ENCODE assay signal across 14 cellular contexts in genomic region chr12:34396861-34397590, GRCh38.
DNase-seq lines count a peak whose midpoint lies in the region; ATAC-seq and TF ChIP-seq lines count a peak whose summit lies in the region.
"Had no signal": no experiment of that assay in that cellular context is flagged by ENCODE, and none has a peak within 500 bp of the region (broad histone marks: within the 10 kb centered on the region; RNA-seq: fewer than 3 reads in every experiment).

No MANE protein-coding gene starts in this region.

- WGBS in lung, 2 donors: 67 to 71% methylated on average over 20 of the region's 20 CpGs

- BruUV-seq in A673 (replicated peaks; lab: Mats Ljungman, UMichigan): no TSS peak

- H3K36me3 Mint-ChIP-seq in central memory CD8-positive, alpha-beta T cell (ENCODE audit: insufficient read depth): no peaks in the 10 kb centered on the region
- H3K36me3 Mint-ChIP-seq in type B pancreatic cell: no peaks in the 10 kb centered on the region

- no peak overlapping the region for H3K27ac ChIP-seq in lung (ENCODE audit: low read depth in 1 of 2, low read length in 1 of 2)
- H3K27ac ChIP-seq in A673 (ENCODE audit: low read depth, low read length, poor library complexity, severe bottlenecking): no peak overlapping the region

- H3K27me3 ChIP-seq in lung (ENCODE audit: control insufficient read depth, insufficient read depth) (no peaks in the 10 kb centered on the region), A673 (replicated peaks; ENCODE audit: insufficient read depth, low read depth, low read length, poor library complexity) (no peaks in the 10 kb centered on the region)

- H3K4me1 Mint-ChIP-seq in central memory CD8-positive, alpha-beta T cell: no peaks in the 10 kb centered on the region
- no peaks in the 10 kb centered on the region for H3K4me1 Mint-ChIP-seq in type B pancreatic cell (ENCODE audit: unreplicated experiment)
- H3K4me1 Mint-ChIP-seq: activated T-helper 17 cell treated with anti-CD3 and anti-CD28 coated beads, Interleukin-2, amount 50 U/mL, for 72 hours had no signal

- no peaks in the 10 kb centered on the region for H3K4me1 ChIP-seq in lung (ENCODE audit: control insufficient read depth in 2 of 2, insufficient read depth in 2 of 2, low read length in 2 of 2)
- H3K4me1 ChIP-seq in A673 (ENCODE audit: insufficient read depth, low read length, poor library complexity, severe bottlenecking): no peaks in the 10 kb centered on the region

- TF ChIP-seq CTCF in lung (IDR thresholded peaks at IDR 0.05; ENCODE audit: control extremely low read depth, extremely low read depth) (no peak), type B pancreatic cell (conservative IDR thresholded peaks at IDR 0.05) (no peak), A673 (conservative IDR thresholded peaks at IDR 0.05; ENCODE audit: low read depth, low read length) (no peak)

- H3K4me3 ChIP-seq in lung (no peak overlapping the region), A673 (ENCODE audit: low read depth, low read length, poor library complexity, severe bottlenecking) (no peak overlapping the region)

- H3K9me3 Mint-ChIP-seq in central memory CD8-positive, alpha-beta T cell: peaks cover 25% of the 10 kb centered on the region
- no peaks in the 10 kb centered on the region for H3K9me3 Mint-ChIP-seq in type B pancreatic cell

- ATAC-seq in central memory CD8-positive, alpha-beta T cell (replicated peaks; ENCODE audit: extremely low read depth, poor library complexity, severe bottlenecking): no peak
- ATAC-seq in lung (ENCODE audit: insufficient read depth, low FRiP score): no peak
- ATAC-seq: activated T-helper 17 cell treated with anti-CD3 and anti-CD28 coated beads, Interleukin-2, amount 50 U/mL, for 72 hours had no signal

- CTCF ChIA-PET in A673 (lab: Charles Lee): no interaction called here

- H3K9me3 ChIP-seq in lung (ENCODE audit: control insufficient read depth in 2 of 2, insufficient read depth in 1 of 2, low read length in 1 of 2): peaks cover 0 to 96% of the 10 kb centered on the region in 2 donors
- peaks cover 16% of the 10 kb centered on the region for H3K9me3 ChIP-seq in A673 (ENCODE audit: low read depth, low read length, poor library complexity, severe bottlenecking)

- H3K4me3 Mint-ChIP-seq in central memory CD8-positive, alpha-beta T cell: no peak overlapping the region
- no peak overlapping the region for H3K4me3 Mint-ChIP-seq in type B pancreatic cell
- H3K4me3 Mint-ChIP-seq: activated T-helper 17 cell treated with anti-CD3 and anti-CD28 coated beads, Interleukin-2, amount 50 U/mL, for 72 hours had no signal

- H3K36me3 ChIP-seq in lung (ENCODE audit: control insufficient read depth in 2 of 2, insufficient read depth in 2 of 2, low read length in 2 of 2): no peaks in the 10 kb centered on the region
- H3K36me3 ChIP-seq in A673 (ENCODE audit: insufficient read depth, low read length, poor library complexity, severe bottlenecking): no peaks in the 10 kb centered on the region

- intact Hi-C loops in A673 (cut with micrococcal nuclease; ENCODE audit: unreplicated experiment): no loop called here

- no peak overlapping the region for H3K27ac Mint-ChIP-seq in central memory CD8-positive, alpha-beta T cell (ENCODE audit: low read depth)
- H3K27ac Mint-ChIP-seq in type B pancreatic cell: no peak overlapping the region
- H3K27ac Mint-ChIP-seq: activated T-helper 17 cell treated with anti-CD3 and anti-CD28 coated beads, Interleukin-2, amount 50 U/mL, for 72 hours had no signal

- no peaks in the 10 kb centered on the region for H3K27me3 Mint-ChIP-seq in central memory CD8-positive, alpha-beta T cell
- no peaks in the 10 kb centered on the region for H3K27me3 Mint-ChIP-seq in type B pancreatic cell
- H3K27me3 Mint-ChIP-seq: activated T-helper 17 cell treated with anti-CD3 and anti-CD28 coated beads, Interleukin-2, amount 50 U/mL, for 72 hours had no signal

- peak; percentile 58 for DNase-seq in activated effector memory CD4-positive, alpha-beta T cell treated with anti-CD3 and anti-CD28 coated beads, Interleukin-2, amount 50 U/mL, for 16 hours
- DNase-seq in activated effector memory CD4-positive, alpha-beta T cell treated with Interleukin-2 at 50 U/mL for 16 hours: no peak
- DNase-seq in central memory CD8-positive, alpha-beta T cell (ENCODE audit: low spot score in 2 of 2): peak; percentile 3 to 6
- DNase-seq in lung (ENCODE audit: low spot score) (peak; percentile 25), type B pancreatic cell (ENCODE audit: extremely low spot score, unreplicated experiment) (peak; percentile 45), SKM-1 (lab: John Stamatoyannopoulos, UW; ENCODE audit: unreplicated experiment) (no peak), NCI-H526 (lab: John Stamatoyannopoulos, UW) (no peak), A673 (ENCODE audit: low spot score) (no peak)
- DNase-seq: cortex of kidney, DND-41, foreskin melanocyte, Kasumi-1, NCI-H226 had no signal

- POLR2A ChIA-PET in A673 (lab: Charles Lee; ENCODE audit: low non-redundant PET): no interaction called here

Comparison
In these comparisons a context has a peak if more than half of its experiments do, and no peak if none do; other contexts are left out.
1. DNase-seq: peak in activated effector memory CD4-positive, alpha-beta T cell treated with anti-CD3 and anti-CD28 coated beads, Interleukin-2, amount 50 U/mL, for 16 hours (single experiment), central memory CD8-positive, alpha-beta T cell (2 of 2), lung (single experiment) and type B pancreatic cell (single experiment); none in activated effector memory CD4-positive, alpha-beta T cell treated with Interleukin-2 at 50 U/mL for 16 hours (single experiment), SKM-1 (single experiment), NCI-H526 (0 of 2) and A673 (single experiment).